Comparison of ENCODE assay signal across 1 cellular context in the genomic region with DNA sequence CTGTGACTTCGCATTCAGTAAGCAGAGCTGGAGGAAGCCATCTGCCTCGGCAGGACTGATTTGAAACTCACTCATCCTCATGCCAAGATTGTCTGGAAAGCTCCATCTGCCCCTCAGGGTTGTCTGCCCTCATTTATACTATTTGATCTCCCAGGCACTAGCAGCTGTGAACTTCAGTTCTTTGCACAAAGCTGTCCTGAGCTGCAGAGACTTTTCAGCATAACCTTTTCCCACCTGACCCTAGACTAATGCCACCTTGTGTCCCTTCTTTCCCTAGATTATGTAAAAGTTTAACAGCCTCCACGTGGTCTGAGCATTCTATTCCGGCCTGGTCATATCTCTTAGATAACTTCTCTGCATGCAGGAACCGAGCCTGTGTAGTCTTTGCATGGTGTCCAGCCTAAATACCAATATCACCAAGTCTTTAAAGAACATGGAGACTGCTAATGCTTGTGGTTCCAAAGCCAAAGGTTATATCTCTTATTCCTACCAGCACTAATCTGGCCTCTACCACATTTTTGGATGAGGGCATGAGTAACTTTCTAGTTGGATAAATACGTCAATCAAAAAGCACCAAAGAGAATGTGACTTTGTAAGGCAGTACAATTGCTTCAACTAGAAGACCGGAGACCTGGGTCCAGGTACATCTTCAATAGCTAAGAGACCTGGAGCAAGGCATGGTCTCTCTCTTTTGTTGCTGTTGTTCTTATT.
TF ChIP-seq lines count a peak whose summit lies in the region.

No MANE protein-coding gene starts in this region.

TF ChIP-seq in K562, 482 proteins besides CTCF, POLR2A, EP300 and RAD21 (continued from another document and continues in another):
- TF ChIP-seq HDAC8 (tag; IDR thresholded peaks at IDR 0.05), result peak; percentile 19; the same call in 1 of the 2 replicates
- no peak for TF ChIP-seq NCOA4 (IDR thresholded peaks at IDR 0.05; ENCODE audit: partially characterized antibody)
- no peak for TF ChIP-seq PURB (CRISPR knock-in tag; IDR thresholded peaks at IDR 0.05; ENCODE audit: low read depth)
- 0 out of 2 replicates have a peak, but pooled peaks have one; percentile 8 for TF ChIP-seq MTA2 (IDR thresholded peaks at IDR 0.05; ENCODE audit: low read depth)
- TF ChIP-seq ZC3H11A (IDR thresholded peaks at IDR 0.05; ENCODE audit: low read depth, low read length), result no peak
- no peak for TF ChIP-seq ZNF57 (CRISPR knock-in tag; IDR thresholded peaks at IDR 0.05)
- TF ChIP-seq, protein P1, sequence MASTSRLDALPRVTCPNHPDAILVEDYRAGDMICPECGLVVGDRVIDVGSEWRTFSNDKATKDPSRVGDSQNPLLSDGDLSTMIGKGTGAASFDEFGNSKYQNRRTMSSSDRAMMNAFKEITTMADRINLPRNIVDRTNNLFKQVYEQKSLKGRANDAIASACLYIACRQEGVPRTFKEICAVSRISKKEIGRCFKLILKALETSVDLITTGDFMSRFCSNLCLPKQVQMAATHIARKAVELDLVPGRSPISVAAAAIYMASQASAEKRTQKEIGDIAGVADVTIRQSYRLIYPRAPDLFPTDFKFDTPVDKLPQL (IDR thresholded peaks at IDR 0.05; ENCODE audit: extremely low read depth, insufficient read length), result no peak
- TF ChIP-seq SP1 (CRISPR knock-in tag; IDR thresholded peaks at IDR 0.05), result no peak; the same call in 1 of the 2 replicates
- peak; percentile 59 for TF ChIP-seq TAF9B (IDR thresholded peaks at IDR 0.05; ENCODE audit: partially characterized antibody)
- no peak; the same call in 1 of the 2 replicates for TF ChIP-seq KLF10 (CRISPR knock-in tag; IDR thresholded peaks at IDR 0.05)
- TF ChIP-seq ETV5 (CRISPR knock-in tag; IDR thresholded peaks at IDR 0.05; ENCODE audit: low read depth), result no peak
- no peak for TF ChIP-seq ZNF561 (CRISPR knock-in tag; conservative IDR thresholded peaks at IDR 0.05)
- TF ChIP-seq NCOR1 (IDR thresholded peaks at IDR 0.05), result peak; percentile 46
- no peak for TF ChIP-seq TAF7 (tag; IDR thresholded peaks at IDR 0.05)
- TF ChIP-seq ETS2 (tag; IDR thresholded peaks at IDR 0.05; ENCODE audit: borderline replicate concordance, poor library complexity, severe bottlenecking), result no peak
- peak; percentile 49; the same call in 1 of the 2 replicates for TF ChIP-seq ZNF239 (CRISPR knock-in tag; IDR thresholded peaks at IDR 0.05)
- TF ChIP-seq, protein P2, sequence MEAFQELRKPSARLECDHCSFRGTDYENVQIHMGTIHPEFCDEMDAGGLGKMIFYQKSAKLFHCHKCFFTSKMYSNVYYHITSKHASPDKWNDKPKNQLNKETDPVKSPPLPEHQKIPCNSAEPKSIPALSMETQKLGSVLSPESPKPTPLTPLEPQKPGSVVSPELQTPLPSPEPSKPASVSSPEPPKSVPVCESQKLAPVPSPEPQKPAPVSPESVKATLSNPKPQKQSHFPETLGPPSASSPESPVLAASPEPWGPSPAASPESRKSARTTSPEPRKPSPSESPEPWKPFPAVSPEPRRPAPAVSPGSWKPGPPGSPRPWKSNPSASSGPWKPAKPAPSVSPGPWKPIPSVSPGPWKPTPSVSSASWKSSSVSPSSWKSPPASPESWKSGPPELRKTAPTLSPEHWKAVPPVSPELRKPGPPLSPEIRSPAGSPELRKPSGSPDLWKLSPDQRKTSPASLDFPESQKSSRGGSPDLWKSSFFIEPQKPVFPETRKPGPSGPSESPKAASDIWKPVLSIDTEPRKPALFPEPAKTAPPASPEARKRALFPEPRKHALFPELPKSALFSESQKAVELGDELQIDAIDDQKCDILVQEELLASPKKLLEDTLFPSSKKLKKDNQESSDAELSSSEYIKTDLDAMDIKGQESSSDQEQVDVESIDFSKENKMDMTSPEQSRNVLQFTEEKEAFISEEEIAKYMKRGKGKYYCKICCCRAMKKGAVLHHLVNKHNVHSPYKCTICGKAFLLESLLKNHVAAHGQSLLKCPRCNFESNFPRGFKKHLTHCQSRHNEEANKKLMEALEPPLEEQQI (IDR thresholded peaks at IDR 0.05), result no peak
- TF ChIP-seq, protein P3, sequence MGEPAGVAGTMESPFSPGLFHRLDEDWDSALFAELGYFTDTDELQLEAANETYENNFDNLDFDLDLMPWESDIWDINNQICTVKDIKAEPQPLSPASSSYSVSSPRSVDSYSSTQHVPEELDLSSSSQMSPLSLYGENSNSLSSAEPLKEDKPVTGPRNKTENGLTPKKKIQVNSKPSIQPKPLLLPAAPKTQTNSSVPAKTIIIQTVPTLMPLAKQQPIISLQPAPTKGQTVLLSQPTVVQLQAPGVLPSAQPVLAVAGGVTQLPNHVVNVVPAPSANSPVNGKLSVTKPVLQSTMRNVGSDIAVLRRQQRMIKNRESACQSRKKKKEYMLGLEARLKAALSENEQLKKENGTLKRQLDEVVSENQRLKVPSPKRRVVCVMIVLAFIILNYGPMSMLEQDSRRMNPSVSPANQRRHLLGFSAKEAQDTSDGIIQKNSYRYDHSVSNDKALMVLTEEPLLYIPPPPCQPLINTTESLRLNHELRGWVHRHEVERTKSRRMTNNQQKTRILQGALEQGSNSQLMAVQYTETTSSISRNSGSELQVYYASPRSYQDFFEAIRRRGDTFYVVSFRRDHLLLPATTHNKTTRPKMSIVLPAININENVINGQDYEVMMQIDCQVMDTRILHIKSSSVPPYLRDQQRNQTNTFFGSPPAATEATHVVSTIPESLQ (CRISPR knock-in tag; IDR thresholded peaks at IDR 0.05), result no peak
- TF ChIP-seq, protein P4, sequence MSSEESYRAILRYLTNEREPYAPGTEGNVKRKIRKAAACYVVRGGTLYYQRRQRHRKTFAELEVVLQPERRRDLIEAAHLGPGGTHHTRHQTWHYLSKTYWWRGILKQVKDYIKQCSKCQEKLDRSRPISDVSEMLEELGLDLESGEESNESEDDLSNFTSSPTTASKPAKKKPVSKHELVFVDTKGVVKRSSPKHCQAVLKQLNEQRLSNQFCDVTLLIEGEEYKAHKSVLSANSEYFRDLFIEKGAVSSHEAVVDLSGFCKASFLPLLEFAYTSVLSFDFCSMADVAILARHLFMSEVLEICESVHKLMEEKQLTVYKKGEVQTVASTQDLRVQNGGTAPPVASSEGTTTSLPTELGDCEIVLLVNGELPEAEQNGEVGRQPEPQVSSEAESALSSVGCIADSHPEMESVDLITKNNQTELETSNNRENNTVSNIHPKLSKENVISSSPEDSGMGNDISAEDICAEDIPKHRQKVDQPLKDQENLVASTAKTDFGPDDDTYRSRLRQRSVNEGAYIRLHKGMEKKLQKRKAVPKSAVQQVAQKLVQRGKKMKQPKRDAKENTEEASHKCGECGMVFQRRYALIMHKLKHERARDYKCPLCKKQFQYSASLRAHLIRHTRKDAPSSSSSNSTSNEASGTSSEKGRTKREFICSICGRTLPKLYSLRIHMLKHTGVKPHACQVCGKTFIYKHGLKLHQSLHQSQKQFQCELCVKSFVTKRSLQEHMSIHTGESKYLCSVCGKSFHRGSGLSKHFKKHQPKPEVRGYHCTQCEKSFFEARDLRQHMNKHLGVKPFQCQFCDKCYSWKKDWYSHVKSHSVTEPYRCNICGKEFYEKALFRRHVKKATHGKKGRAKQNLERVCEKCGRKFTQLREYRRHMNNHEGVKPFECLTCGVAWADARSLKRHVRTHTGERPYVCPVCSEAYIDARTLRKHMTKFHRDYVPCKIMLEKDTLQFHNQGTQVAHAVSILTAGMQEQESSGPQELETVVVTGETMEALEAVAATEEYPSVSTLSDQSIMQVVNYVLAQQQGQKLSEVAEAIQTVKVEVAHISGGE (CRISPR knock-in tag; IDR thresholded peaks at IDR 0.05), result peak in 1 of 3 experiments; percentile 27; a peak in 1 of 6 replicates
- no peak for TF ChIP-seq DNMT1 (IDR thresholded peaks at IDR 0.05)
- TF ChIP-seq, protein P5, sequence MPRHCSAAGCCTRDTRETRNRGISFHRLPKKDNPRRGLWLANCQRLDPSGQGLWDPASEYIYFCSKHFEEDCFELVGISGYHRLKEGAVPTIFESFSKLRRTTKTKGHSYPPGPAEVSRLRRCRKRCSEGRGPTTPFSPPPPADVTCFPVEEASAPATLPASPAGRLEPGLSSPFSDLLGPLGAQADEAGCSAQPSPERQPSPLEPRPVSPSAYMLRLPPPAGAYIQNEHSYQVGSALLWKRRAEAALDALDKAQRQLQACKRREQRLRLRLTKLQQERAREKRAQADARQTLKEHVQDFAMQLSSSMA (CRISPR knock-in tag; IDR thresholded peaks at IDR 0.05), result no peak
- TF ChIP-seq GTF2F1 (IDR thresholded peaks at IDR 0.05; ENCODE audit: low read depth, low read length), result no peak
- TF ChIP-seq, protein P6, sequence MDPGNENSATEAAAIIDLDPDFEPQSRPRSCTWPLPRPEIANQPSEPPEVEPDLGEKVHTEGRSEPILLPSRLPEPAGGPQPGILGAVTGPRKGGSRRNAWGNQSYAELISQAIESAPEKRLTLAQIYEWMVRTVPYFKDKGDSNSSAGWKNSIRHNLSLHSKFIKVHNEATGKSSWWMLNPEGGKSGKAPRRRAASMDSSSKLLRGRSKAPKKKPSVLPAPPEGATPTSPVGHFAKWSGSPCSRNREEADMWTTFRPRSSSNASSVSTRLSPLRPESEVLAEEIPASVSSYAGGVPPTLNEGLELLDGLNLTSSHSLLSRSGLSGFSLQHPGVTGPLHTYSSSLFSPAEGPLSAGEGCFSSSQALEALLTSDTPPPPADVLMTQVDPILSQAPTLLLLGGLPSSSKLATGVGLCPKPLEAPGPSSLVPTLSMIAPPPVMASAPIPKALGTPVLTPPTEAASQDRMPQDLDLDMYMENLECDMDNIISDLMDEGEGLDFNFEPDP (CRISPR knock-in tag; IDR thresholded peaks at IDR 0.05), result no peak
- TF ChIP-seq SREBF1 (IDR thresholded peaks at IDR 0.05; ENCODE audit: borderline replicate concordance, low read depth, low read length), result no peak
- TF ChIP-seq, protein P7, sequence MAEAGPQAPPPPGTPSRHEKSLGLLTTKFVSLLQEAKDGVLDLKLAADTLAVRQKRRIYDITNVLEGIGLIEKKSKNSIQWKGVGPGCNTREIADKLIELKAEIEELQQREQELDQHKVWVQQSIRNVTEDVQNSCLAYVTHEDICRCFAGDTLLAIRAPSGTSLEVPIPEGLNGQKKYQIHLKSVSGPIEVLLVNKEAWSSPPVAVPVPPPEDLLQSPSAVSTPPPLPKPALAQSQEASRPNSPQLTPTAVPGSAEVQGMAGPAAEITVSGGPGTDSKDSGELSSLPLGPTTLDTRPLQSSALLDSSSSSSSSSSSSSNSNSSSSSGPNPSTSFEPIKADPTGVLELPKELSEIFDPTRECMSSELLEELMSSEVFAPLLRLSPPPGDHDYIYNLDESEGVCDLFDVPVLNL (CRISPR knock-in tag; IDR thresholded peaks at IDR 0.05; ENCODE audit: low read depth), result no peak
- TF ChIP-seq CEBPB (tag; IDR thresholded peaks at IDR 0.05), result no peak
- no peak for TF ChIP-seq ESRRA (IDR thresholded peaks at IDR 0.05; ENCODE audit: borderline replicate concordance, low read depth)
- no peak for TF ChIP-seq BCL6 (CRISPR knock-in tag; IDR thresholded peaks at IDR 0.05)
- no peak for TF ChIP-seq ZNF830 (CRISPR knock-in tag; IDR thresholded peaks at IDR 0.05)
- TF ChIP-seq ZNF766 (CRISPR knock-in tag; conservative IDR thresholded peaks at IDR 0.05), result peak; percentile 80; the same call in 1 of the 2 replicates
- TF ChIP-seq NFRKB (IDR thresholded peaks at IDR 0.05; ENCODE audit: low read depth), result no peak; the same call in 1 of the 2 replicates
- TF ChIP-seq BACH1 (tag; IDR thresholded peaks at IDR 0.05), result 0 out of 2 replicates have a peak, but pooled peaks have one; percentile 15
- TF ChIP-seq WHSC1 (IDR thresholded peaks at IDR 0.05; ENCODE audit: low read length), result no peak
- no peak for TF ChIP-seq RBM34 (IDR thresholded peaks at IDR 0.05; ENCODE audit: borderline replicate concordance, insufficient read depth, low read length)
- no peak for TF ChIP-seq ZFP36 (IDR thresholded peaks at IDR 0.05; ENCODE audit: low read depth, low read length, partially characterized antibody)
- no peak for TF ChIP-seq EWSR1 (IDR thresholded peaks at IDR 0.05; ENCODE audit: borderline replicate concordance, low read depth, partially characterized antibody)
- TF ChIP-seq XRCC4 (IDR thresholded peaks at IDR 0.05; ENCODE audit: extremely low read depth, insufficient read depth, insufficient read length), result no peak
- TF ChIP-seq, protein P8, sequence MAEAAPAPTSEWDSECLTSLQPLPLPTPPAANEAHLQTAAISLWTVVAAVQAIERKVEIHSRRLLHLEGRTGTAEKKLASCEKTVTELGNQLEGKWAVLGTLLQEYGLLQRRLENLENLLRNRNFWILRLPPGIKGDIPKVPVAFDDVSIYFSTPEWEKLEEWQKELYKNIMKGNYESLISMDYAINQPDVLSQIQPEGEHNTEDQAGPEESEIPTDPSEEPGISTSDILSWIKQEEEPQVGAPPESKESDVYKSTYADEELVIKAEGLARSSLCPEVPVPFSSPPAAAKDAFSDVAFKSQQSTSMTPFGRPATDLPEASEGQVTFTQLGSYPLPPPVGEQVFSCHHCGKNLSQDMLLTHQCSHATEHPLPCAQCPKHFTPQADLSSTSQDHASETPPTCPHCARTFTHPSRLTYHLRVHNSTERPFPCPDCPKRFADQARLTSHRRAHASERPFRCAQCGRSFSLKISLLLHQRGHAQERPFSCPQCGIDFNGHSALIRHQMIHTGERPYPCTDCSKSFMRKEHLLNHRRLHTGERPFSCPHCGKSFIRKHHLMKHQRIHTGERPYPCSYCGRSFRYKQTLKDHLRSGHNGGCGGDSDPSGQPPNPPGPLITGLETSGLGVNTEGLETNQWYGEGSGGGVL (CRISPR knock-in tag; IDR thresholded peaks at IDR 0.05), result no peak
- TF ChIP-seq POU5F1 (IDR thresholded peaks at IDR 0.05; ENCODE audit: borderline replicate concordance, low read depth, low read length, partially characterized antibody), result no peak
- TF ChIP-seq, protein P9, sequence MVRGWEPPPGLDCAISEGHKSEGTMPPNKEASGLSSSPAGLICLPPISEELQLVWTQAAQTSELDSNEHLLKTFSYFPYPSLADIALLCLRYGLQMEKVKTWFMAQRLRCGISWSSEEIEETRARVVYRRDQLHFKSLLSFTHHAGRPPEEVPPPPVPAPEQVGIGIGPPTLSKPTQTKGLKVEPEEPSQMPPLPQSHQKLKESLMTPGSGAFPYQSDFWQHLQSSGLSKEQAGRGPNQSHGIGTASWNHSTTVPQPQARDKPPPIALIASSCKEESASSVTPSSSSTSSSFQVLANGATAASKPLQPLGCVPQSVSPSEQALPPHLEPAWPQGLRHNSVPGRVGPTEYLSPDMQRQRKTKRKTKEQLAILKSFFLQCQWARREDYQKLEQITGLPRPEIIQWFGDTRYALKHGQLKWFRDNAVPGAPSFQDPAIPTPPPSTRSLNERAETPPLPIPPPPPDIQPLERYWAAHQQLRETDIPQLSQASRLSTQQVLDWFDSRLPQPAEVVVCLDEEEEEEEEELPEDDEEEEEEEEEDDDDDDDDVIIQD (CRISPR knock-in tag; IDR thresholded peaks at IDR 0.05), result no peak
- TF ChIP-seq, protein P10, sequence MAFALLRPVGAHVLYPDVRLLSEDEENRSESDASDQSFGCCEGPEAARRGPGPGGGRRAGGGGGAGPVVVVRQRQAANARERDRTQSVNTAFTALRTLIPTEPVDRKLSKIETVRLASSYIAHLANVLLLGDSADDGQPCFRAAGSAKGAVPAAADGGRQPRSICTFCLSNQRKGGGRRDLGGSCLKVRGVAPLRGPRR (CRISPR knock-in tag; IDR thresholded peaks at IDR 0.05), result no peak
- peak; percentile 63; the same call in 1 of the 2 replicates for TF ChIP-seq ZNF311 (CRISPR knock-in tag; IDR thresholded peaks at IDR 0.05)
- no peak for TF ChIP-seq TEAD2 (tag; IDR thresholded peaks at IDR 0.05)
- TF ChIP-seq CBFA2T3 (IDR thresholded peaks at IDR 0.05), result no peak
- TF ChIP-seq KLF16 (IDR thresholded peaks at IDR 0.05), result no peak
- TF ChIP-seq, protein P11, sequence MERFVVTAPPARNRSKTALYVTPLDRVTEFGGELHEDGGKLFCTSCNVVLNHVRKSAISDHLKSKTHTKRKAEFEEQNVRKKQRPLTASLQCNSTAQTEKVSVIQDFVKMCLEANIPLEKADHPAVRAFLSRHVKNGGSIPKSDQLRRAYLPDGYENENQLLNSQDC (CRISPR knock-in tag; IDR thresholded peaks at IDR 0.05), result no peak
- no peak for TF ChIP-seq ZNF431 (CRISPR knock-in tag; IDR thresholded peaks at IDR 0.05)
- TF ChIP-seq HDAC3 (IDR thresholded peaks at IDR 0.05; ENCODE audit: borderline replicate concordance, partially characterized antibody), result peak; percentile 71
- TF ChIP-seq CCNT2 (IDR thresholded peaks at IDR 0.05; ENCODE audit: borderline replicate concordance, extremely low read depth, insufficient read length, low read depth, low read length), result peak; percentile 8
